In the genomic region with DNA sequence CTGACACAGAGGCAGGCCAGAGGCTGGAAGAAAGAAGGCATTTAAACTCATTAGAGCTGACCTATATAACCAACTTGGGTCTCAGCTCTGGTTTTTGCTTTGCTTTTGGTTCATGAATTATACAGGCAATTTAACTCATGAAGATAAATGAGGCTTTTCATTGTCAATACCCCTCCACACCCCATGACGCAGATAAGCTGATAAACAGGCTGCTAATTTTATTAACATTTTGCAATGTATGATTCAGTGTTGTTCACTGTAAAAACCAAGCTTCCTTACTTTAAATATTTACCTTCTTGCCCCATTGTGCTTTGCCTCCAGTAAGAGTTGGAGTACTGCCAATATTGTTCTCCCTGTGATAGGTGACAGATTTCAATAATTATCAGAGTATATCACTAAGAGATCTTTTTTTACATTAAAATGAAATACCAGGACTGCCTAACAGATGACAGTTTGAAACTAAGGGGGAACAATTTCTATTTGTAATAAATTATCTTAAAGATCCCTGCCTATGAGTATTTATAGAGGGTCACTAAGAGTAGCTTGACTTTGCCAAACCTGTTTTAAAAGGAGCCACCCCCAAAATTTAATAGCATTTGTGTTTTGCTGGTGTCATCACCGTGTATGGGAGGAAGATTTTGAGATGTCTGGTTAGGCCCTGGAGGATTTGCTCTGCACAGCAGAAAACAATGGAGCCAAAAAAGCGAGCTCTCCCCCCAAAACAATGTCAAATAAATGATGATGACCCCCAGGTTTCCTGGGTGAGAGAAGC, we compare ENCODE assay signal across 12 cellular contexts.
DNase-seq lines count a peak whose midpoint lies in the region; ATAC-seq and FAIRE-seq lines count a peak whose summit lies in the region.
"Had no signal": no experiment of that assay in that cellular context is flagged by ENCODE, and none has a peak within 500 bp of the region (broad histone marks: within the 10 kb centered on the region; RNA-seq: fewer than 3 reads in every experiment).

No MANE protein-coding gene starts in this region.

- no peaks in the 10 kb centered on the region for H3K27me3 ChIP-seq in small intestine (ENCODE audit: control insufficient read depth in 2 of 2, insufficient read depth in 2 of 2, low read length in 2 of 2)
- H3K27me3 ChIP-seq: thyroid gland had no signal

- no peak overlapping the region for H3K4me3 Mint-ChIP-seq in activated T-cell treated with anti-CD3 and anti-CD28 coated beads, Interleukin-2, amount 50 U/mL, for 4 hours

- FAIRE-seq in small intestine (lab: Jason Lieb, UNC), result no peak
- FAIRE-seq: H54 had no signal

- no peaks in the 10 kb centered on the region for H3K4me1 Mint-ChIP-seq in activated T-cell treated with anti-CD3 and anti-CD28 coated beads, Interleukin-2, amount 50 U/mL, for 4 hours (ENCODE audit: low read depth)

- H3K4me1 ChIP-seq in small intestine (ENCODE audit: control insufficient read depth in 2 of 2, insufficient read depth in 1 of 2, low read depth in 1 of 2, low read length in 1 of 2), result no peaks in the 10 kb centered on the region

- no peaks in the 10 kb centered on the region for H3K27me3 Mint-ChIP-seq in activated T-cell treated with anti-CD3 and anti-CD28 coated beads, Interleukin-2, amount 50 U/mL, for 4 hours (ENCODE audit: low read depth)

- H3K9me3 Mint-ChIP-seq in activated T-cell treated with anti-CD3 and anti-CD28 coated beads, Interleukin-2, amount 50 U/mL, for 4 hours, result no peaks in the 10 kb centered on the region

- H3K9me3 ChIP-seq in small intestine (ENCODE audit: control insufficient read depth, low read depth), result no peaks in the 10 kb centered on the region
- H3K9me3 ChIP-seq: thyroid gland had no signal

- WGBS in small intestine, 3 donors, result 33 to 63% (median 39%) methylated on average over 3 of the region's 3 CpGs

- peak overlapping the region in 1 of 2 donors; percentile 5 for H3K4me3 ChIP-seq in small intestine (ENCODE audit: low read depth in 1 of 2, low read length in 2 of 2)
- H3K4me3 ChIP-seq: smooth muscle cell, thyroid gland had no signal

- DNase-seq in HPDE6-E6E7 (ENCODE audit: extremely low spot score), result peak; percentile 14
- peak; percentile 77 for DNase-seq in NCI-H69 (lab: John Stamatoyannopoulos, UW)
- peak; percentile 52 for DNase-seq in dermis blood vessel endothelial cell
- DNase-seq in mucosa of gallbladder (ENCODE audit: low spot score), result peak; percentile 21
- DNase-seq in small intestine, result no peak
- no peak for DNase-seq in OCI-M2 (lab: John Stamatoyannopoulos, UW; ENCODE audit: unreplicated experiment)
- no peak for DNase-seq in activated T-cell treated with anti-CD3 and anti-CD28 coated beads, Interleukin-2, amount 50 U/mL, for 4 hours
- DNase-seq: T-helper 2 cell, thyroid gland had no signal

- H3K36me3 Mint-ChIP-seq in activated T-cell treated with anti-CD3 and anti-CD28 coated beads, Interleukin-2, amount 50 U/mL, for 4 hours (ENCODE audit: insufficient read depth), result no peaks in the 10 kb centered on the region

- no peaks in the 10 kb centered on the region for H3K36me3 ChIP-seq in small intestine (ENCODE audit: control insufficient read depth in 2 of 2, insufficient read depth in 2 of 2, low read length in 2 of 2)
- H3K36me3 ChIP-seq: thyroid gland had no signal

- ATAC-seq in HG02870 (IDR thresholded peaks at IDR 0.05; ENCODE audit: unreplicated experiment), result no peak
- ATAC-seq in activated T-cell treated with anti-CD3 and anti-CD28 coated beads, Interleukin-2, amount 50 U/mL, for 4 hours, result no peak

- H3K27ac ChIP-seq in small intestine (ENCODE audit: low read depth in 1 of 2, low read length in 1 of 2), result no peak overlapping the region
- H3K27ac ChIP-seq: thyroid gland had no signal

Comparison
In these comparisons a context has a peak if more than half of its experiments do, and no peak if none do; other contexts are left out.
1. DNase-seq: peak in HPDE6-E6E7 (single experiment), NCI-H69 (single experiment), dermis blood vessel endothelial cell (single experiment) and mucosa of gallbladder (single experiment); none in small intestine (single experiment), OCI-M2 (single experiment) and activated T-cell treated with anti-CD3 and anti-CD28 coated beads, Interleukin-2, amount 50 U/mL, for 4 hours (single experiment).